In the genomic region with DNA sequence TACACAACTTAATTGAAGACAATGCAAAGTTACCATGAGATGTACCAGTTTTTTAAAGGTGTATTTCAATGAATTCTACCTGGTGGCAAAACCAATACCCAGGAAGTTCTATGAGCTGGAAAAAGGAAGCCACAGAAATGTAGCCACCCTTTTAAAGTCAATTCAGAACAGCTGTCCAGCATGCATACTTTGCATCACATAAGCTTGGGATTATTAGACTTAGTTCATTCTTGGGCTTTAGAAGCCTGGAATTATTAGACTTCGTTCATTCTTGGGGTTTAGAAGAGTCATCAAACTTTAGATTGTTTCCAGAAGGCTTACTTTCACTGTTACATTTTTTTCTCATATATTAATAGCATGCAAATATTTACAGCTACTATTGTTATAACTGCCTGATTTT, we compare ENCODE assay signal across 21 cellular contexts.
"Had no signal": no experiment of that assay in that cellular context is flagged by ENCODE, and none has a peak within 500 bp of the region (broad histone marks: within the 10 kb centered on the region; RNA-seq: fewer than 3 reads in every experiment).

No MANE protein-coding gene starts in this region.

- DNase-seq: activated CD4-positive, alpha-beta T cell treated with anti-CD3 and anti-CD28 coated beads, Interleukin-2, amount 10 ng/mL, durations not matched to agents 24 days and 14 days; activated CD4-positive, CD25-positive, alpha-beta regulatory T cell; activated CD8-positive, alpha-beta memory T cell treated with anti-CD3 and anti-CD28 coated beads, Interleukin-2, amount 50 U/mL, for 4 hours; activated CD8-positive, alpha-beta T cell treated with anti-CD3 and anti-CD28 coated beads, Interleukin-2, amount 10 ng/mL, durations not matched to agents 7 days and 5 days; activated gamma-delta T cell; activated T-cell treated with anti-CD3 and anti-CD28 coated beads, Interleukin-2, amount 50 U/mL, for 48 hours; amniotic stem cell; body of pancreas; central memory CD4-positive, alpha-beta T cell; cortex of kidney; effector CD8-positive, alpha-beta T cell; esophagus squamous epithelium; gastrocnemius medialis; mammary epithelial cell; naive thymus-derived CD4-positive, alpha-beta T cell; pancreas; stimulated activated CD4-positive, alpha-beta T cell treated with anti-CD3 and anti-CD28 coated beads, Interleukin-15, amount 100 ng/mL, for 24 hours; SW 1271 had no signal

- ATAC-seq: activated CD8-positive, alpha-beta T cell treated with anti-CD3 and anti-CD28 coated beads, Interleukin-2, amount 10 ng/mL, durations not matched to agents 7 days and 5 days; activated naive CD4-positive, alpha-beta T cell treated with anti-CD3 and anti-CD28 coated beads, Interleukin-2, amount 50 U/mL, for 72 hours; body of pancreas; gastrocnemius medialis; left lobe of liver; naive thymus-derived CD4-positive, alpha-beta T cell; pancreas had no signal

- H3K9me3 ChIP-seq: body of pancreas, esophagus squamous epithelium, gastrocnemius medialis, pancreas, thoracic aorta had no signal

- H3K27ac ChIP-seq: body of pancreas, esophagus squamous epithelium, gastrocnemius medialis, pancreas, thoracic aorta had no signal

- H3K36me3 ChIP-seq: gastrocnemius medialis, pancreas, thoracic aorta had no signal

- H3K4me3 ChIP-seq: body of pancreas, esophagus squamous epithelium, gastrocnemius medialis, pancreas, thoracic aorta had no signal

- H3K27me3 ChIP-seq: body of pancreas, esophagus squamous epithelium, gastrocnemius medialis, pancreas had no signal
